Comparison of ENCODE assay signal across 9 cellular contexts in the genomic region with DNA sequence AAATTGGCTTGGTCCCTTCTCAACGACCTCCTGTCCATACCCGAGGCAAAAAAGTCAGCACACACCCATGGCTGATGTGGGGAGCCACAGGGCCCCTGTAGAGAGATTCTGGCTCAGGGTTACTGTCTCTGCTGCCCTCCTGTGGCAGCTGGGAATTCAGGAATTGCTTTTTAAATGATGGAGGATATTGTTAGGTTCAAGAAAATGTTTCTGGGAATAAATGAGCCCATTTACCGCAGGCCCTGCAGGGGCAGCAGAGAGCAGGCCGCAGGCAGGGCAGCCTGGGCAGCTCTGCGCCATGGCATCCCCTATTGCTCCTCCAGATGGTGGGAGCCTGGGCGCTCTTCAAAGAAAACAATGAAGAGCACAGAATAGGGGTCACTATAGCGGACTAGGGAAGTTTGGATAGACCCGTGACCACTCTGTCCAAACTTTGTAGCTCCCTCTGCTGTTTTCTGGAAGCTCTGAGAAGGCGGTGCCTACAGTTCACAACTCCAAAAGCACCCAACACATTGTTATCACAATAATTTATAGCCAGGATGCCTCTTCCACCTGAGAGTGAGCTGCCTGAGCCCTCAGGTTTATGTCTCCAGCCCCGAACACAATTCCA.
A peak's percentile ranks its signal among the peaks of the same experiment; 100 is the strongest.
DNase-seq lines count a peak whose midpoint lies in the region; ATAC-seq and TF ChIP-seq lines count a peak whose summit lies in the region.
"Had no signal": no experiment of that assay in that cellular context is flagged by ENCODE, and none has a peak within 500 bp of the region (broad histone marks: within the 10 kb centered on the region; RNA-seq: fewer than 3 reads in every experiment).

No MANE protein-coding gene starts in this region.

- WGBS in stomach, 5 donors: 81 to 89% (median 88%) methylated on average over 10 of the region's 10 CpGs

- CTCF ChIA-PET in CD4-positive, alpha-beta T cell (lab: Charles Lee): no interaction called here

- H3K27me3 Mint-ChIP-seq in CD4-positive, alpha-beta T cell: no peaks in the 10 kb centered on the region

- POLR2A ChIA-PET in CD4-positive, alpha-beta T cell (lab: Charles Lee): no interaction called here

- H3K4me3 Mint-ChIP-seq in CD4-positive, alpha-beta T cell: no peak overlapping the region

- H3K36me3 ChIP-seq in H7 (replicated peaks; ENCODE audit: control insufficient read depth, insufficient read depth, low read length): no peaks in the 10 kb centered on the region
- H3K36me3 ChIP-seq in Peyer's patch: no peaks in the 10 kb centered on the region
- H3K36me3 ChIP-seq in stomach: peaks cover 0 to 4% (median 0%) of the 10 kb centered on the region in 4 donors
- H3K36me3 ChIP-seq: thoracic aorta had no signal

- no peak overlapping the region for H3K27ac Mint-ChIP-seq in CD4-positive, alpha-beta T cell

- no peaks in the 10 kb centered on the region for H3K4me1 Mint-ChIP-seq in CD4-positive, alpha-beta T cell (ENCODE audit: low read depth)

- peaks cover 9% of the 10 kb centered on the region for H3K9me3 Mint-ChIP-seq in CD4-positive, alpha-beta T cell

- no peak for TF ChIP-seq POLR2A in Peyer's patch (IDR thresholded peaks at IDR 0.05)
- no peak for TF ChIP-seq POLR2A in stomach (IDR thresholded peaks at IDR 0.05)
- TF ChIP-seq POLR2A in GM18505 (IDR thresholded peaks at IDR 0.05; ENCODE audit: borderline replicate concordance, extremely low read depth, insufficient read depth, insufficient read length): no peak

- H3K36me3 Mint-ChIP-seq in CD4-positive, alpha-beta T cell (ENCODE audit: low read depth): peaks cover 58% of the 10 kb centered on the region

- no peaks in the 10 kb centered on the region for H3K9me3 ChIP-seq in CD4-positive, alpha-beta T cell (ENCODE audit: control insufficient read depth, low read length)
- H3K9me3 ChIP-seq in Peyer's patch (no peaks in the 10 kb centered on the region), stomach (peaks cover 0 to 11% (median 4%) of the 10 kb centered on the region in 4 donors)
- H3K9me3 ChIP-seq: thoracic aorta had no signal

- H3K27ac ChIP-seq in CD4-positive, alpha-beta T cell (ENCODE audit: low read depth, low read length): no peak overlapping the region
- no peak overlapping the region for H3K27ac ChIP-seq in Peyer's patch
- H3K27ac ChIP-seq in stomach: no peak overlapping the region
- H3K27ac ChIP-seq: thoracic aorta had no signal

- peak; percentile 16 for TF ChIP-seq CTCF in CD4-positive, alpha-beta T cell (IDR thresholded peaks at IDR 0.05)
- TF ChIP-seq CTCF in Peyer's patch (IDR thresholded peaks at IDR 0.05) (peak in 4 of 6 experiments; percentile 7 to 26 (median 16)), fibroblast of mammary gland (conservative IDR thresholded peaks at IDR 0.05; ENCODE audit: control insufficient read depth, insufficient read depth, low read depth, low read length) (peak; percentile 67), stomach (IDR thresholded peaks at IDR 0.05) (peak in 1 of 7 experiments; percentile 12)

- DNase-seq in CD4-positive, alpha-beta T cell: no peak
- DNase-seq in H7: peak; percentile 73
- DNase-seq in Peyer's patch: no peak
- DNase-seq in fibroblast of mammary gland (ENCODE audit: low read depth): peak; percentile 55
- DNase-seq in stomach: no peak

- H3K4me1 ChIP-seq in Peyer's patch (no peaks in the 10 kb centered on the region), stomach (no peaks in the 10 kb centered on the region)

- no peak for TF ChIP-seq EP300 in stomach (IDR thresholded peaks at IDR 0.05)

- intact Hi-C loops in CD4-positive, alpha-beta T cell (cut with DNase I, micrococcal nuclease): no loop called here
- intact Hi-C loops in stomach (cut with DNase I; ENCODE audit: low total_unique reads): no loop called here

- no peaks in the 10 kb centered on the region for H3K27me3 ChIP-seq in CD4-positive, alpha-beta T cell (ENCODE audit: control insufficient read depth, insufficient read depth, low read length)
- H3K27me3 ChIP-seq in H7 (ENCODE audit: control insufficient read depth, insufficient read depth, low read length) (no peaks in the 10 kb centered on the region), Peyer's patch (no peaks in the 10 kb centered on the region), stomach (no peaks in the 10 kb centered on the region)

- H3K4me3 ChIP-seq in H7 (ENCODE audit: insufficient read depth, low read depth, low read length) (no peak overlapping the region), Peyer's patch (no peak overlapping the region), fibroblast of mammary gland (ENCODE audit: control insufficient read depth, low read depth, low read length) (no peak overlapping the region), stomach (no peak overlapping the region)
- H3K4me3 ChIP-seq: thoracic aorta had no signal

- no peak for ATAC-seq in CD4-positive, alpha-beta T cell (ENCODE audit: poor library complexity)
- ATAC-seq in HG02970 (IDR thresholded peaks at IDR 0.05; ENCODE audit: low FRiP score, unreplicated experiment): no peak
- ATAC-seq in GM18511 (IDR thresholded peaks at IDR 0.05; ENCODE audit: unreplicated experiment): no peak
- ATAC-seq in GM18505 (IDR thresholded peaks at IDR 0.05; ENCODE audit: unreplicated experiment): no peak

Comparison
In these comparisons a context has a peak if more than half of its experiments do, and no peak if none do; other contexts are left out.
1. DNase-seq: peak in H7 (single experiment) and fibroblast of mammary gland (single experiment); none in CD4-positive, alpha-beta T cell (0 of 10), Peyer's patch (0 of 3) and stomach (single experiment).